ENCODE assay signal across 1 cellular context in genomic region chr13:28499579-28499978, GRCh38.
TF ChIP-seq lines count a peak whose summit lies in the region.

No MANE protein-coding gene starts in this region.

TF ChIP-seq in endothelial cell of umbilical vein, 7 proteins besides CTCF, POLR2A, EP300 and RAD21 (continued from another document):
- TF ChIP-seq, protein P1, sequence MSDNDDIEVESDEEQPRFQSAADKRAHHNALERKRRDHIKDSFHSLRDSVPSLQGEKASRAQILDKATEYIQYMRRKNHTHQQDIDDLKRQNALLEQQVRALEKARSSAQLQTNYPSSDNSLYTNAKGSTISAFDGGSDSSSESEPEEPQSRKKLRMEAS (IDR thresholded peaks at IDR 0.05; ENCODE audit: insufficient read depth, insufficient read length), result no peak
TF ChIP-seq in endothelial cell of umbilical vein: peak in this region for 2.
